ENCODE assay signal across 8 cellular contexts in genomic region chr14:23555882-23556699, GRCh38. TPM values are rescaled to one million over a fixed set of nuclear protein-coding genes. Genes with fewer than 3 reads are reported as not detected.
DNase-seq lines count a peak whose midpoint lies in the region; ATAC-seq and TF ChIP-seq lines count a peak whose summit lies in the region.

TSS of gene THTPA (plus strand) at chr14:23556271. CDS start at chr14:23556758, 487 bp downstream.

- H3K9me2 ChIP-seq in MM.1S (replicated peaks; ENCODE audit: insufficient read depth, low read length), result no peaks in the 10 kb centered on the region

- H3K27ac ChIP-seq in MM.1S (ENCODE audit: low read length) (peak within 1 kb of the TSS; percentile 66; the same call in 1 of the 2 replicates), foreskin keratinocyte (no peak within 1 kb of the TSS), neutrophil (peak within 1 kb of the TSS; percentile 79)

- DNase-seq in GDM1 (lab: John Stamatoyannopoulos, UW) (peak; percentile 83), HCEC 1CT (peak; percentile 84), MM.1S (peak; percentile 83), SIG-M5 treated with dmso at 0.1 percent for 504 hours (lab: John Stamatoyannopoulos, UW; ENCODE audit: unreplicated experiment) (peak; percentile 85), activated gamma-delta T cell treated with Interleukin-2 at 50 U/mL for 16 hours (peak; percentile 91), foreskin keratinocyte (peak; percentile 70 to 87)

- H3F3A ChIP-seq in MM.1S (ENCODE audit: insufficient read depth, low read length), result no peaks in the 10 kb centered on the region

- H3K9ac ChIP-seq in MM.1S (ENCODE audit: low read length), result peak within 1 kb of the TSS; percentile 80

- no peaks in the 10 kb centered on the region for H3K36me3 ChIP-seq in MM.1S (replicated peaks; ENCODE audit: insufficient read depth, low read length)
- peaks cover 31% of the 10 kb centered on the region for H3K36me3 ChIP-seq in neutrophil

- H3K4me2 ChIP-seq in MM.1S (ENCODE audit: low read depth, low read length), result peak within 1 kb of the TSS; percentile 83

- no peaks in the 10 kb centered on the region for H3K9me3 ChIP-seq in MM.1S (replicated peaks; ENCODE audit: insufficient read depth, low read length)
- no peaks in the 10 kb centered on the region for H3K9me3 ChIP-seq in neutrophil

- H3K27me3 ChIP-seq in MM.1S (replicated peaks; ENCODE audit: insufficient read depth, low read length), result no peaks in the 10 kb centered on the region
- H3K27me3 ChIP-seq in foreskin keratinocyte, result no peaks in the 10 kb centered on the region
- H3K27me3 ChIP-seq in neutrophil, result no peaks in the 10 kb centered on the region

- H2AFZ ChIP-seq in MM.1S (ENCODE audit: low read length), result peak within 1 kb of the TSS; percentile 69

- H3K4me3 ChIP-seq in MM.1S (ENCODE audit: low read length) (peak within 1 kb of the TSS; percentile 88), neutrophil (ENCODE audit: low read depth in 1 of 2, low read length in 1 of 2) (peak within 1 kb of the TSS; percentile 90 to 96)

- no peaks in the 10 kb centered on the region for H4K20me1 ChIP-seq in MM.1S (ENCODE audit: insufficient read depth, low read length)

- TF ChIP-seq CTCF in MM.1S (IDR thresholded peaks at IDR 0.05; ENCODE audit: low read length) (no peak), foreskin keratinocyte (conservative IDR thresholded peaks at IDR 0.05) (no peak), neutrophil (IDR thresholded peaks at IDR 0.05) (peak; percentile 24), subcutaneous adipose tissue (IDR thresholded peaks at IDR 0.05; ENCODE audit: low read depth) (no peak)

- peaks cover 5% of the 10 kb centered on the region; the same call in 1 of the 2 replicates for H3K4me1 ChIP-seq in MM.1S (ENCODE audit: low read length)
- H3K4me1 ChIP-seq in foreskin keratinocyte, result no peaks in the 10 kb centered on the region
- peaks cover 9 to 18% of the 10 kb centered on the region in 2 experiments for H3K4me1 ChIP-seq in neutrophil (ENCODE audit: control insufficient read depth in 1 of 2, insufficient read depth in 1 of 2, low read depth in 1 of 2, low read length in 1 of 2)

- peak; percentile 89 for ATAC-seq in foreskin keratinocyte

- H3K79me2 ChIP-seq in MM.1S (ENCODE audit: low read length), result peaks cover 8% of the 10 kb centered on the region

RNA-seq across cellular contexts. Expression of gene THTPA, which starts in this region (rescaled TPM):
- 4.0 and 6.0 TPM in 2 replicates for total RNA-seq in foreskin keratinocyte
- polyA plus RNA-seq in foreskin keratinocyte, result 6.5 and 7.5 TPM in 2 replicates
- 10 to 100 TPM in 3 of 4 donors, 1 to 10 TPM in 1; 6.7 to 23.2 (median 18.4) TPM for total RNA-seq in subcutaneous adipose tissue
